In genomic region chr9:133236291-133237071, GRCh38 we compare ENCODE assay signal across 17 cellular contexts. TPM values are rescaled to one million over a fixed set of nuclear protein-coding genes. Genes with fewer than 3 reads are reported as not detected.
DNase-seq lines count a peak whose midpoint lies in the region; ATAC-seq and TF ChIP-seq lines count a peak whose summit lies in the region.
"Had no signal": no experiment of that assay in that cellular context is flagged by ENCODE, and none has a peak within 500 bp of the region (broad histone marks: within the 10 kb centered on the region; RNA-seq: fewer than 3 reads in every experiment).

No MANE protein-coding gene starts in this region.

- TF ChIP-seq CTCF in right atrium auricular region (IDR thresholded peaks at IDR 0.05) (no peak), psoas muscle (IDR thresholded peaks at IDR 0.05) (no peak)

- H3K4me3 ChIP-seq in right atrium auricular region (no peak overlapping the region), psoas muscle (no peak overlapping the region)
- H3K4me3 ChIP-seq: ascending aorta had no signal

- intact Hi-C loops in cardiac septum (cut with DNase I) (no loop called here), Right ventricle myocardium superior (cut with DNase I) (no loop called here), psoas muscle (cut with DNase I) (no loop called here)

- peak; percentile 72 for DNase-seq in cardiac septum (ENCODE audit: low spot score)
- no peak for DNase-seq in Right ventricle myocardium superior
- no peak for DNase-seq in right atrium auricular region (ENCODE audit: low spot score)
- no peak for DNase-seq in psoas muscle
- DNase-seq in amniotic stem cell (lab: John Stamatoyannopoulos, UW): no peak
- no peak for DNase-seq in effector CD4-positive, alpha-beta T cell
- no peak for DNase-seq in GOT3 (lab: John Stamatoyannopoulos, UW)
- no peak for DNase-seq in hypothalamus (lab: John Stamatoyannopoulos, UW)
- DNase-seq: activated CD4-positive, alpha-beta T cell treated with anti-CD3 and anti-CD28 coated beads, Interleukin-2, amount 50 U/mL, for 4 hours; effector memory CD8-positive, alpha-beta T cell; natural killer cell; NCI-H1930; NCI-H82; stimulated activated naive CD8-positive, alpha-beta T cell treated with anti-CD3 and anti-CD28 coated beads, Interleukin-15, Interleukin-2, amounts not matched to agents 100 U/mL and 50 U/mL, for 24 hours had no signal

- no peak for ATAC-seq in Right ventricle myocardium superior (ENCODE audit: poor library complexity)
- ATAC-seq in psoas muscle: no peak
- ATAC-seq: effector memory CD8-positive, alpha-beta T cell; natural killer cell; stimulated activated naive CD8-positive, alpha-beta T cell treated with anti-CD3 and anti-CD28 coated beads, Interleukin-15, Interleukin-2, amounts not matched to agents 100 U/mL and 50 U/mL, for 24 hours had no signal

- H3K27ac ChIP-seq in right atrium auricular region (peak overlapping the region; percentile 76 to 84), psoas muscle (peak overlapping the region; percentile 65)
- H3K27ac ChIP-seq: ascending aorta had no signal

- H3K36me3 ChIP-seq in right atrium auricular region (no peaks in the 10 kb centered on the region), psoas muscle (ENCODE audit: insufficient read depth in 1 of 2, low read depth in 1 of 2) (no peaks in the 10 kb centered on the region)
- H3K36me3 ChIP-seq: ascending aorta had no signal

- H3K9me3 ChIP-seq in right atrium auricular region: no peaks in the 10 kb centered on the region
- H3K9me3 ChIP-seq in psoas muscle: no peaks in the 10 kb centered on the region
- H3K9me3 ChIP-seq: ascending aorta had no signal

- H3K27me3 ChIP-seq in right atrium auricular region (no peaks in the 10 kb centered on the region), psoas muscle (ENCODE audit: insufficient read depth in 3 of 3, low read length in 2 of 3) (peaks cover 0 to 44% (median 10%) of the 10 kb centered on the region in 3 donors)
- H3K27me3 ChIP-seq: ascending aorta had no signal

- H3K4me1 ChIP-seq in right atrium auricular region (peaks cover 0 to 32% of the 10 kb centered on the region in 2 donors), psoas muscle (no peaks in the 10 kb centered on the region)
- H3K4me1 ChIP-seq: ascending aorta had no signal

- 46 to 50% (median 48%) methylated on average over 20 of the region's 20 CpGs for WGBS in psoas muscle, 3 donors

RNA-seq across cellular contexts. Expression of gene OBP2B, which starts 27.4 kb away (rescaled TPM):
- total RNA-seq in cardiac septum (not detected), Right ventricle myocardium superior (not detected), right atrium auricular region (not detected), psoas muscle (not detected)
- polyA plus RNA-seq in psoas muscle: not detected
- total RNA-seq: ascending aorta, natural killer cell, sciatic nerve had no signal
- polyA plus RNA-seq: keratinocyte had no signal

RNA-seq across cellular contexts. Expression of gene ABO, which starts 38.5 kb away (rescaled TPM):
- 2.0 TPM for total RNA-seq in cardiac septum
- total RNA-seq in Right ventricle myocardium superior: 2.4 TPM
- total RNA-seq in right atrium auricular region: 1 to 10 TPM; 1.1 to 2.5 TPM
- under 1 TPM; 0.37 to 0.86 (median 0.72) TPM for total RNA-seq in psoas muscle
- under 1 TPM; 0.03 to 0.51 (median 0.14) TPM for polyA plus RNA-seq in psoas muscle
- polyA plus RNA-seq: keratinocyte had no signal
